Comparison of ENCODE assay signal across 18 cellular contexts in the genomic region with DNA sequence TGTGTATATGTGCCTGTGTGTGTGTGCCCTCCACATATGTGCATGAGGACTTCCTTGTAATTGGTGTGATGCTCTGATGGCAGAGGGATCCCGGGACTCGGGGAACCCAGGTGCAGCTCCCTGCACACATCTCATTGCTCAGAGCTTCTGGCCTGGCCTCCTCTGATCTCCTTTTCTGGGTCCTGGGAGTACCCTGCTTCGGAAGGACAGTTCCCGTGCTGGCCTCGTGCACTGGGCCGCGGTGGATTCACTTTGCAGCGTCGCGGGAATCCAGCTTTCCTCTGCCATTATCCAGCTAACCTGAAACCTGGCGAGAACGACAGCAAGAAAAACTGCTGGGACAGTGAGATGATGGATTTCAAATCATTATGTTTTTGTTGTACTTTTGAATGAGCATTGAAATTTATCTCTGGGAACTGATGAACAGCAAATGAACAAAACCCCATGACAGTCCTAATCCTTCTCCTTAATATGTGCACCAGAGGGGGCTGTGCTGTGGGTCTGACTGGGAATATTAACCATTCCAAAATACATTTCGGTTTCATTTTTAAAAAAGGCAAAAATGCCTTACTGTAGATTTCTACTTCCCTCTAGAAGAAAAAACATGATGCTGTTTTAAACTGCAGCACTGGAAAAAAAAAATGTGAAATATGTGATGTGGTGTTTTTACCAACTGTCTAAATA.
DNase-seq lines count a peak whose midpoint lies in the region; ATAC-seq and TF ChIP-seq lines count a peak whose summit lies in the region.
"Had no signal": no experiment of that assay in that cellular context is flagged by ENCODE, and none has a peak within 500 bp of the region (broad histone marks: within the 10 kb centered on the region; RNA-seq: fewer than 3 reads in every experiment).

No MANE protein-coding gene starts in this region.

- intact Hi-C loops in esophagus muscularis mucosa (cut with DNase I) = no loop called here
- intact Hi-C loops in posterior vena cava (cut with DNase I) = no loop called here

- H3K4me3 ChIP-seq in AG09309 (ENCODE audit: control insufficient read depth, low read depth, low read length) (no peak overlapping the region), esophagus muscularis mucosa (peak overlapping the region; percentile 24 to 31 (median 28))
- H3K4me3 ChIP-seq: hepatocyte, lower lobe of right lung had no signal

- TF ChIP-seq CTCF in AG09309 (IDR thresholded peaks at IDR 0.05; ENCODE audit: control insufficient read depth, insufficient read depth, low read depth, low read length, missing control alignments) = peak; percentile 32
- peak; percentile 21 to 41 (median 31) for TF ChIP-seq CTCF in esophagus muscularis mucosa (IDR thresholded peaks at IDR 0.05)

- H3K27me3 ChIP-seq in esophagus muscularis mucosa = no peaks in the 10 kb centered on the region
- H3K27me3 ChIP-seq: hepatocyte had no signal

- peaks cover 0 to 13% (median 6%) of the 10 kb centered on the region in 4 donors for H3K4me1 ChIP-seq in esophagus muscularis mucosa
- H3K4me1 ChIP-seq: lower lobe of right lung had no signal

- no peak overlapping the region for H3K27ac ChIP-seq in esophagus muscularis mucosa (replicated peaks in 1 of 4)
- H3K27ac ChIP-seq: hepatocyte, lower lobe of right lung had no signal

- ATAC-seq in esophagus mucosa (no peak), GM21825 (IDR thresholded peaks at IDR 0.05; ENCODE audit: unreplicated experiment) (no peak), GM18520 (IDR thresholded peaks at IDR 0.05; ENCODE audit: unreplicated experiment) (no peak)
- ATAC-seq: lower lobe of right lung; stimulated activated effector memory CD8-positive, alpha-beta T cell treated with anti-CD3 and anti-CD28 coated beads, Interleukin-12 subunit alpha, Interleukin-12 subunit beta, amount 100 ng/mL, for 72 hours had no signal

- no peaks in the 10 kb centered on the region for H3K36me3 ChIP-seq in esophagus muscularis mucosa
- H3K36me3 ChIP-seq: lower lobe of right lung had no signal

- WGBS in esophagus muscularis mucosa = 70% methylated on average over 13 of the region's 13 CpGs

- no peaks in the 10 kb centered on the region for H3K9me3 ChIP-seq in esophagus muscularis mucosa
- H3K9me3 ChIP-seq: lower lobe of right lung had no signal

- no peak for TF ChIP-seq POLR2A in esophagus muscularis mucosa (IDR thresholded peaks at IDR 0.05; ENCODE audit: low read depth)

- no peak for TF ChIP-seq EP300 in esophagus muscularis mucosa (IDR thresholded peaks at IDR 0.05)

- no peak for DNase-seq in AG09309 (ENCODE audit: low read depth)
- DNase-seq in LHCN-M2 (ENCODE audit: low read depth) = peak; percentile 54
- no peak for DNase-seq in esophagus muscularis mucosa (ENCODE audit: extremely low spot score)
- DNase-seq in posterior vena cava (ENCODE audit: low spot score) = peak; percentile 44
- DNase-seq in stimulated activated CD4-positive, alpha-beta T cell treated with anti-CD3 and anti-CD28 coated beads, Interleukin-1b, Interleukin-23, amount 100 ng/mL, for 48 hours = no peak
- DNase-seq: CD4-positive, CD25-positive, alpha-beta regulatory T cell; effector CD8-positive, alpha-beta T cell; HCEC 1CT; lower lobe of right lung; NCI-H2029 treated with DMSO at 0.1 percent for 48 hours; nucleus accumbens; SHP77 treated with DMSO at 0.1 percent for 48 hours; stimulated activated CD4-positive, alpha-beta T cell treated with anti-CD3 and anti-CD28 coated beads, Interleukin-2, amount 100 ng/mL, for 24 hours had no signal

Comparison
In these comparisons a context has a peak if more than half of its experiments do, and no peak if none do; other contexts are left out.
1. DNase-seq: peak in LHCN-M2 (single experiment) and posterior vena cava (single experiment); none in AG09309 (single experiment), esophagus muscularis mucosa (single experiment) and stimulated activated CD4-positive, alpha-beta T cell treated with anti-CD3 and anti-CD28 coated beads, Interleukin-1b, Interleukin-23, amount 100 ng/mL, for 48 hours (single experiment).